1 cellular context compared by ENCODE assay signal in the genomic region with DNA sequence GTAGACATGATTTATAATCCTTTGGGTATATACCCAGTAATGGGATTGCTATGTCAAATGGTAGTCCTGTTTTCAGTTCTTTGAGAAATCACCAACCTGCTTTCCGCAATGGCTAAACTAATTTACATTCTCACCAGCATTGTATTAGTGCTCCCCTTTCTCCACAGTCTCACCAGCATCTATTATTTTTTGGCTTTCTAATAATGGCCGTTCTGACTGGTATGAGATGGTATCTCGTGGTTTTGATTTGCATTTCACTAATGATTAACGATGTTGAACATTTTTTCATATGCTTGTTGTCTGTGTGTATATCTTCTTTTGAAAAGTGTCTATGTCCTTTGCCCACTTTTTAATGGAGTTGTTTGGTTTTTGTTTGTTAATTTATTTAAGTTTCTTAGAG.
TF ChIP-seq lines count a peak whose summit lies in the region.

No MANE protein-coding gene starts in this region.

TF ChIP-seq in GM12878, 131 proteins besides CTCF, POLR2A, EP300 and RAD21 (continued from another document):
- TF ChIP-seq PBX3 (IDR thresholded peaks at IDR 0.05; ENCODE audit: insufficient replicate concordance, low read depth, low read length) (no peak), IRF5 (IDR thresholded peaks at IDR 0.05; ENCODE audit: borderline replicate concordance) (no peak), ASH2L (IDR thresholded peaks at IDR 0.05; ENCODE audit: borderline replicate concordance, low read depth) (no peak), NFIC (IDR thresholded peaks at IDR 0.05; ENCODE audit: low read depth, low read length) (no peak), IRF4 (IDR thresholded peaks at IDR 0.05; ENCODE audit: low read depth, low read length) (no peak), BCLAF1 (IDR thresholded peaks at IDR 0.05) (no peak), NFXL1 (IDR thresholded peaks at IDR 0.05; ENCODE audit: borderline replicate concordance) (no peak), ZZZ3 (IDR thresholded peaks at IDR 0.05; ENCODE audit: control insufficient read depth, insufficient read length, low read depth) (no peak), ZNF217 (IDR thresholded peaks at IDR 0.05) (no peak), PKNOX1 (IDR thresholded peaks at IDR 0.05) (no peak), CHD4 (IDR thresholded peaks at IDR 0.05) (no peak), ZBTB33 (IDR thresholded peaks at IDR 0.05) (no peak), TARDBP (IDR thresholded peaks at IDR 0.05; ENCODE audit: borderline replicate concordance) (no peak), TCF12 (IDR thresholded peaks at IDR 0.05; ENCODE audit: low read depth, low read length) (no peak)
